ENCODE assay signal across 24 cellular contexts in genomic region chr9:137799630-137799983, GRCh38.
"Had no signal": no experiment of that assay in that cellular context is flagged by ENCODE, and none has a peak within 500 bp of the region (broad histone marks: within the 10 kb centered on the region; RNA-seq: fewer than 3 reads in every experiment).

No MANE protein-coding gene starts in this region.

- H3K27ac ChIP-seq: adrenal gland, VCaP had no signal

- H3K4me1 ChIP-seq: adrenal gland had no signal

- H3K4me3 Mint-ChIP-seq: activated CD4-positive, alpha-beta memory T cell treated with anti-CD3 and anti-CD28 coated beads, Interleukin-2, amount 10 ng/mL, durations not matched to agents 7 days and 5 days; activated CD4-positive, alpha-beta T cell treated with anti-CD3 and anti-CD28 coated beads for 36 hours; activated naive CD4-positive, alpha-beta T cell treated with anti-CD3 and anti-CD28 coated beads, Interleukin-2, amount 10 ng/mL, durations not matched to agents 7 days and 5 days; activated naive CD8-positive, alpha-beta T cell treated with anti-CD3 and anti-CD28 coated beads, Interleukin-2, amount 10 ng/mL, durations not matched to agents 7 days and 5 days; activated T-helper 17 cell treated with anti-CD3 and anti-CD28 coated beads, Interleukin-2, amount 50 U/mL, for 72 hours had no signal

- H3K9me3 ChIP-seq: adrenal gland had no signal

- H3K27ac Mint-ChIP-seq: activated CD4-positive, alpha-beta memory T cell treated with anti-CD3 and anti-CD28 coated beads, Interleukin-2, amount 10 ng/mL, durations not matched to agents 7 days and 5 days; activated CD4-positive, alpha-beta T cell treated with anti-CD3 and anti-CD28 coated beads for 36 hours; activated naive CD4-positive, alpha-beta T cell treated with anti-CD3 and anti-CD28 coated beads, Interleukin-2, amount 10 ng/mL, durations not matched to agents 7 days and 5 days; activated naive CD8-positive, alpha-beta T cell treated with anti-CD3 and anti-CD28 coated beads, Interleukin-2, amount 10 ng/mL, durations not matched to agents 7 days and 5 days; activated T-helper 17 cell treated with anti-CD3 and anti-CD28 coated beads, Interleukin-2, amount 50 U/mL, for 72 hours had no signal

- H3K27me3 ChIP-seq: adrenal gland had no signal

- ATAC-seq: activated CD4-positive, alpha-beta T cell treated with anti-CD3 and anti-CD28 coated beads for 36 hours; activated T-helper 17 cell treated with anti-CD3 and anti-CD28 coated beads, Interleukin-2, amount 50 U/mL, for 72 hours had no signal

- H3K27me3 Mint-ChIP-seq: activated CD4-positive, alpha-beta memory T cell treated with anti-CD3 and anti-CD28 coated beads, Interleukin-2, amount 10 ng/mL, durations not matched to agents 7 days and 5 days; activated CD4-positive, alpha-beta T cell treated with anti-CD3 and anti-CD28 coated beads for 36 hours; activated naive CD4-positive, alpha-beta T cell treated with anti-CD3 and anti-CD28 coated beads, Interleukin-2, amount 10 ng/mL, durations not matched to agents 7 days and 5 days; activated naive CD8-positive, alpha-beta T cell treated with anti-CD3 and anti-CD28 coated beads, Interleukin-2, amount 10 ng/mL, durations not matched to agents 7 days and 5 days; activated T-helper 17 cell treated with anti-CD3 and anti-CD28 coated beads, Interleukin-2, amount 50 U/mL, for 72 hours had no signal

- H3K4me3 ChIP-seq: adrenal gland had no signal

- H3K9me3 Mint-ChIP-seq: activated CD4-positive, alpha-beta memory T cell treated with anti-CD3 and anti-CD28 coated beads, Interleukin-2, amount 10 ng/mL, durations not matched to agents 7 days and 5 days; activated naive CD4-positive, alpha-beta T cell treated with anti-CD3 and anti-CD28 coated beads, Interleukin-2, amount 10 ng/mL, durations not matched to agents 7 days and 5 days; activated naive CD8-positive, alpha-beta T cell treated with anti-CD3 and anti-CD28 coated beads, Interleukin-2, amount 10 ng/mL, durations not matched to agents 7 days and 5 days; activated T-helper 17 cell treated with anti-CD3 and anti-CD28 coated beads, Interleukin-2, amount 50 U/mL, for 72 hours had no signal

- DNase-seq: activated CD4-positive, alpha-beta memory T cell treated with anti-CD3 and anti-CD28 coated beads, Interleukin-2, amount 10 ng/mL, durations not matched to agents 7 days and 5 days; activated CD4-positive, alpha-beta T cell treated with anti-CD3 and anti-CD28 coated beads for 36 hours; activated CD4-positive, alpha-beta T cell treated with anti-CD3 and anti-CD28 coated beads, Interleukin-2, amount 50 U/mL, for 1 hour; activated gamma-delta T cell; activated naive CD4-positive, alpha-beta T cell treated with anti-CD3 and anti-CD28 coated beads, Interleukin-2, amount 10 ng/mL, durations not matched to agents 7 days and 5 days; activated naive CD8-positive, alpha-beta T cell treated with anti-CD3 and anti-CD28 coated beads, Interleukin-2, amount 10 ng/mL, durations not matched to agents 7 days and 5 days; activated T-cell treated with anti-CD3 and anti-CD28 coated beads for 4 hours; activated T-cell treated with anti-CD3 and anti-CD28 coated beads, Interleukin-2, amount 50 U/mL, for 48 hours; adrenal gland; anterior cingulate cortex; Karpas-422; MM.1S; NCI-H1105; NCI-H1436; NCI-H1694 treated with DMSO at 0.1 percent for 48 hours; NCI-H345; NCI-H510A; NCI-H526 treated with DMSO at 0.1 percent for 48 hours; NCI-H82; SIG-M5; T-helper 2 cell; T1000 had no signal

- H3K4me1 Mint-ChIP-seq: activated CD4-positive, alpha-beta memory T cell treated with anti-CD3 and anti-CD28 coated beads, Interleukin-2, amount 10 ng/mL, durations not matched to agents 7 days and 5 days; activated CD4-positive, alpha-beta T cell treated with anti-CD3 and anti-CD28 coated beads for 36 hours; activated naive CD4-positive, alpha-beta T cell treated with anti-CD3 and anti-CD28 coated beads, Interleukin-2, amount 10 ng/mL, durations not matched to agents 7 days and 5 days; activated naive CD8-positive, alpha-beta T cell treated with anti-CD3 and anti-CD28 coated beads, Interleukin-2, amount 10 ng/mL, durations not matched to agents 7 days and 5 days; activated T-helper 17 cell treated with anti-CD3 and anti-CD28 coated beads, Interleukin-2, amount 50 U/mL, for 72 hours had no signal
